In the genomic region with DNA sequence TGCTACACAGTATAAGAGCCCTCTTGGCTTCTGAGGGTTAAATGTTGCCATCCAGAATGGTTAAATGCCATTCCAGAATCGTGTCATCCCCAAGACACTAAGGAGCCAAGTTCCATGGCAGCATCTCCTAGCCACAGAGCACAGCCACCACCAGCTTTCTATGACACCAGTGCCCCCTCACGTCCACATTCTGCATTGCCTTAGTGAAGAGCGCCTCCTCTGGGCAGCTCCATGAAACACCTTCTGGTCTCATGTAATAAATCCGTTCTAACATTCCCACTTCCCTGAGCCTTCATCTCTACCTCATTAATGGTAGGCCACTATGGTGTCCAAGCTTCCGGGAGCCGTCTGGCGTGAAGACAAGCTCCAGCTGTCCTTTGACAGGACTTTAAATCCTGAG, we compare ENCODE assay signal across 8 cellular contexts. TPM values are rescaled to one million over a fixed set of nuclear protein-coding genes. Genes with fewer than 3 reads are reported as not detected.
A peak's percentile ranks its signal among the peaks of the same experiment; 100 is the strongest.
DNase-seq lines count a peak whose midpoint lies in the region; ATAC-seq lines count a peak whose summit lies in the region.

No MANE protein-coding gene starts in this region.

- H3K9me3 ChIP-seq in T-helper 17 cell (ENCODE audit: control insufficient read depth, low read length, poor library complexity, severe bottlenecking) = no peaks in the 10 kb centered on the region

- ATAC-seq in HG03175 (IDR thresholded peaks at IDR 0.05; ENCODE audit: unreplicated experiment) (peak; percentile 68), T-helper 17 cell (peak; percentile 86), memory B cell (ENCODE audit: low read depth) (peak; percentile 68), HG02759 (IDR thresholded peaks at IDR 0.05; ENCODE audit: unreplicated experiment) (no peak), HG03565 (IDR thresholded peaks at IDR 0.05; ENCODE audit: unreplicated experiment) (no peak), GM21390 (IDR thresholded peaks at IDR 0.05; ENCODE audit: unreplicated experiment) (no peak)

- H3K27me3 Mint-ChIP-seq in T-helper 17 cell (no peaks in the 10 kb centered on the region), memory B cell (peaks cover 2% of the 10 kb centered on the region)

- H3K4me1 Mint-ChIP-seq in T-helper 17 cell (peaks cover 5% of the 10 kb centered on the region), memory B cell (peaks cover 3% of the 10 kb centered on the region)

- no peak overlapping the region for H3K27ac Mint-ChIP-seq in T-helper 17 cell
- H3K27ac Mint-ChIP-seq in memory B cell = no peak overlapping the region

- H3K36me3 Mint-ChIP-seq in T-helper 17 cell (ENCODE audit: low read depth) = no peaks in the 10 kb centered on the region
- no peaks in the 10 kb centered on the region for H3K36me3 Mint-ChIP-seq in memory B cell

- H3K9me3 Mint-ChIP-seq in memory B cell = no peaks in the 10 kb centered on the region

- H3K4me3 Mint-ChIP-seq in T-helper 17 cell = no peak overlapping the region
- H3K4me3 Mint-ChIP-seq in memory B cell = no peak overlapping the region

- DNase-seq in GM03348 (ENCODE audit: low spot score) (peak; percentile 64), T-helper 17 cell (peak; percentile 16 to 40 (median 19)), dermis microvascular lymphatic vessel endothelial cell (ENCODE audit: low read depth in 2 of 2) (peak; percentile 40 to 67), memory B cell (ENCODE audit: low spot score in 2 of 2) (no peak)

RNA-seq across cellular contexts. Expression of a gene that starts 12.4 kb away (rescaled TPM):
- not detected for total RNA-seq in T-helper 17 cell
- not detected in 2 replicates for total RNA-seq in dermis microvascular lymphatic vessel endothelial cell

RNA-seq across cellular contexts. Expression of a gene that starts 30.4 kb away (rescaled TPM):
- total RNA-seq in T-helper 17 cell (100 to 1,000 TPM; 235 to 238 TPM), dermis microvascular lymphatic vessel endothelial cell (518 and 522 TPM in 2 replicates)

RNA-seq across cellular contexts. Expression of a gene that starts 44.9 kb away (rescaled TPM):
- 1,000 to 10,000 TPM; 1,923 to 1,994 TPM for total RNA-seq in T-helper 17 cell
- 464 and 606 TPM in 2 replicates for total RNA-seq in dermis microvascular lymphatic vessel endothelial cell

Comparison
In these comparisons a context has a peak if more than half of its experiments do, and no peak if none do; other contexts are left out.
1. DNase-seq: peak in GM03348 (single experiment), T-helper 17 cell (3 of 3) and dermis microvascular lymphatic vessel endothelial cell (2 of 2); none in memory B cell (0 of 2).
2. ATAC-seq: peak in HG03175 (single experiment), T-helper 17 cell (single experiment) and memory B cell (single experiment); none in HG02759 (single experiment), HG03565 (single experiment) and GM21390 (single experiment).